In the genomic region with DNA sequence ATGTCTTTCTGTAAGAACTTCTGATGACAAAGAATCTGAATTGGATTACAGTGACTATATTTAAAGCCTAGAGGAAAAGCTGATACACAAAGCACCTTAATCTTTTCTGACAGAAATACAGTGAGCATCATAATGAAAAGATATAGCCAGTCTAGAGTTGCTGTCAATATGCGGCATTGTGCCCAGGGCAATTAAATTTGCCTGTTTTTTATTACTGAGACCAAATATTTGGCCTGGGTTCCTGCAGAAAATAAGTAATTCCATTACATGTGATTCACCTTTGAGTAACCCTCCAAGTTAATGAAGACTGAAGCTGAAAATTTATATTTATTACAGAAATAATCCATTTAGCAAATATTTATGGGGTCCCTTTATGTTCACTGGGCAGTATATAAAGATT, we compare ENCODE assay signal across 24 cellular contexts.
"Had no signal": no experiment of that assay in that cellular context is flagged by ENCODE, and none has a peak within 500 bp of the region (broad histone marks: within the 10 kb centered on the region; RNA-seq: fewer than 3 reads in every experiment).

No MANE protein-coding gene starts in this region.

- ATAC-seq: activated T-helper 17 cell treated with anti-CD3 and anti-CD28 coated beads, Interleukin-2, amount 50 U/mL, for 72 hours; T-helper 17 cell had no signal

- H3K36me3 ChIP-seq: cardiac muscle cell, Peyer's patch, SJCRH30 had no signal

- H3K27ac ChIP-seq: cardiac muscle cell, Peyer's patch, RWPE1, SJCRH30 had no signal

- DNase-seq: activated B cell treated with CpG ODN at 0.5 μM for 24 hours; activated CD4-positive, alpha-beta memory T cell treated with anti-CD3 and anti-CD28 coated beads, Interleukin-2, amount 10 ng/mL, durations not matched to agents 7 days and 5 days; activated CD4-positive, alpha-beta T cell treated with anti-CD3 and anti-CD28 coated beads, Interleukin-2, amount 50 U/mL, for 1 hour; activated gamma-delta T cell; activated naive CD4-positive, alpha-beta T cell treated with anti-CD3 and anti-CD28 coated beads for 36 hours; activated T-cell treated with anti-CD3 and anti-CD28 coated beads for 4 hours; activated T-cell treated with anti-CD3 and anti-CD28 coated beads, Interleukin-2, amount 50 U/mL, for 48 hours; amygdala; NCI-H1048; NCI-H146; NCI-H187 treated with DMSO at 0.1 percent for 48 hours; NCI-H2081 treated with DMSO at 0.1 percent for 48 hours; NCI-H446; NCI-H524; NCI-H774; NK-92 treated with Interleukin-12 subunit alpha and Interleukin-12 subunit beta, amount 100 ng/mL, for 24 hours; Peyer's patch; Right ventricle myocardium superior; SJCRH30; T-helper 17 cell; T-helper 9 cell had no signal

- H3K4me1 ChIP-seq: Peyer's patch, SJCRH30 had no signal

- H3K4me3 ChIP-seq: cardiac muscle cell, Peyer's patch, SJCRH30 had no signal

- H3K9me3 ChIP-seq: Peyer's patch, SJCRH30 had no signal

- H3K27me3 ChIP-seq: cardiac muscle cell, Peyer's patch, SJCRH30 had no signal
